Comparison of ENCODE assay signal across 1 cellular context in the genomic region with DNA sequence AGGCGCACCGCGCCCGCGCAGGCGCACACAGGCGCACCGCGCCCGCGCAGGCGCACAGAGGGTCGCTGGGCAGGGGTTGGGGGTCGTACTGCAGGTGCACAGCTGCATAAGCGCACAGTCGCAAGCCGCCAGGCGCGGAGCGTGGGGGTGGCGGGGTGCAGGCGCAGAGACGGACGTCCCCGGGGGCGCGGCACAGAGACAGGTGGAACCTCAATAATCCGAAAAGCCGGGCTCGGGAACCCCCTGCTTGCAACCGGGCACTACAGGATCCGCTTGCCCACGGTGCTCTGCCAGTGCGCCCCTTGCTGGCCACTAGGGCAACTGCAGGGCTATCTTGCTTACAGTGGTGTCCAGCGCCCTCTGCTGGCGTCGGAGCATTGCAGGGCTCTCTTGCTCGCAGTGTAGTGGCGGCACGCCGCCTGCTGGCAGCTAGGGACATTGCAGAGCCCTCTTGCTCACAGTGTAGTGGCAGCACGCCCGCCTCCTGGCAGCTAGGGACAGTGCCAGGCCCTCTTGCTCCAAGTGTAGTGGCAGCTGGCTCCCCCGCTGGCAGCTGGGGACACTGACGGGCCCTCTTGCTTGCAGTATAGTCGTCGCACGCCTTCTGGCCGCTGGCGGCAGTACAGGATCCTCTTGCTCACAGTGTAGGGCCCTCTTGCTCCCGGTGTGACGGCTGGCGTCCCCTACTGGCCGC.
TF ChIP-seq lines count a peak whose summit lies in the region.

No MANE protein-coding gene starts in this region.

TF ChIP-seq in HepG2, 621 proteins besides CTCF, POLR2A, EP300 and RAD21 (continued from another document and continues in another):
- no peak for TF ChIP-seq SNRNP70 (IDR thresholded peaks at IDR 0.05; ENCODE audit: low read depth, low read length)
- TF ChIP-seq ZMYM4 (CRISPR knock-in tag; IDR thresholded peaks at IDR 0.05), result peak; percentile 26; the same call in 1 of the 2 replicates
- TF ChIP-seq, protein P1, sequence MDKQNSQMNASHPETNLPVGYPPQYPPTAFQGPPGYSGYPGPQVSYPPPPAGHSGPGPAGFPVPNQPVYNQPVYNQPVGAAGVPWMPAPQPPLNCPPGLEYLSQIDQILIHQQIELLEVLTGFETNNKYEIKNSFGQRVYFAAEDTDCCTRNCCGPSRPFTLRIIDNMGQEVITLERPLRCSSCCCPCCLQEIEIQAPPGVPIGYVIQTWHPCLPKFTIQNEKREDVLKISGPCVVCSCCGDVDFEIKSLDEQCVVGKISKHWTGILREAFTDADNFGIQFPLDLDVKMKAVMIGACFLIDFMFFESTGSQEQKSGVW (CRISPR knock-in tag; IDR thresholded peaks at IDR 0.05; ENCODE audit: borderline replicate concordance), result no peak
- TF ChIP-seq NONO (IDR thresholded peaks at IDR 0.05), result no peak
- TF ChIP-seq NONO (CRISPR knock-in tag; conservative IDR thresholded peaks at IDR 0.05), result 0 out of 2 replicates have a peak, but pooled peaks have one; percentile 14
- peak; percentile 81; the same call in 1 of the 2 replicates for TF ChIP-seq SETDB1 (CRISPR knock-in tag; IDR thresholded peaks at IDR 0.05; ENCODE audit: borderline replicate concordance)
- TF ChIP-seq ZNF354B (CRISPR knock-in tag; IDR thresholded peaks at IDR 0.05), result no peak
- TF ChIP-seq HNRNPL (IDR thresholded peaks at IDR 0.05; ENCODE audit: low read depth, low read length), result peak; percentile 87
- no peak for TF ChIP-seq ZNF543 (CRISPR knock-in tag; IDR thresholded peaks at IDR 0.05)
- TF ChIP-seq, protein P2, sequence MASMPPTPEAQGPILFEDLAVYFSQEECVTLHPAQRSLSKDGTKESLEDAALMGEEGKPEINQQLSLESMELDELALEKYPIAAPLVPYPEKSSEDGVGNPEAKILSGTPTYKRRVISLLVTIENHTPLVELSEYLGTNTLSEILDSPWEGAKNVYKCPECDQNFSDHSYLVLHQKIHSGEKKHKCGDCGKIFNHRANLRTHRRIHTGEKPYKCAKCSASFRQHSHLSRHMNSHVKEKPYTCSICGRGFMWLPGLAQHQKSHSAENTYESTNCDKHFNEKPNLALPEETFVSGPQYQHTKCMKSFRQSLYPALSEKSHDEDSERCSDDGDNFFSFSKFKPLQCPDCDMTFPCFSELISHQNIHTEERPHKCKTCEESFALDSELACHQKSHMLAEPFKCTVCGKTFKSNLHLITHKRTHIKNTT (CRISPR knock-in tag; IDR thresholded peaks at IDR 0.05), result no peak
- peak; percentile 65; the same call in 1 of the 2 replicates for TF ChIP-seq RXRA (CRISPR knock-in tag; IDR thresholded peaks at IDR 0.05)
- TF ChIP-seq, protein P3, sequence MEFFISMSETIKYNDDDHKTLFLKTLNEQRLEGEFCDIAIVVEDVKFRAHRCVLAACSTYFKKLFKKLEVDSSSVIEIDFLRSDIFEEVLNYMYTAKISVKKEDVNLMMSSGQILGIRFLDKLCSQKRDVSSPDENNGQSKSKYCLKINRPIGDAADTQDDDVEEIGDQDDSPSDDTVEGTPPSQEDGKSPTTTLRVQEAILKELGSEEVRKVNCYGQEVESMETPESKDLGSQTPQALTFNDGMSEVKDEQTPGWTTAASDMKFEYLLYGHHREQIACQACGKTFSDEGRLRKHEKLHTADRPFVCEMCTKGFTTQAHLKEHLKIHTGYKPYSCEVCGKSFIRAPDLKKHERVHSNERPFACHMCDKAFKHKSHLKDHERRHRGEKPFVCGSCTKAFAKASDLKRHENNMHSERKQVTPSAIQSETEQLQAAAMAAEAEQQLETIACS (CRISPR knock-in tag; IDR thresholded peaks at IDR 0.05), result no peak
- peak; percentile 62 for TF ChIP-seq PTBP1 (IDR thresholded peaks at IDR 0.05; ENCODE audit: low read depth, low read length, poor library complexity, severe bottlenecking)
- peak; percentile 22; the same call in 1 of the 2 replicates for TF ChIP-seq KDM2A (CRISPR knock-in tag; IDR thresholded peaks at IDR 0.05; ENCODE audit: borderline replicate concordance, low read depth)
- TF ChIP-seq GLI4 (CRISPR knock-in tag; IDR thresholded peaks at IDR 0.05; ENCODE audit: borderline replicate concordance), result no peak
- TF ChIP-seq ZNF224 (CRISPR knock-in tag; IDR thresholded peaks at IDR 0.05), result no peak
- TF ChIP-seq, protein P4, sequence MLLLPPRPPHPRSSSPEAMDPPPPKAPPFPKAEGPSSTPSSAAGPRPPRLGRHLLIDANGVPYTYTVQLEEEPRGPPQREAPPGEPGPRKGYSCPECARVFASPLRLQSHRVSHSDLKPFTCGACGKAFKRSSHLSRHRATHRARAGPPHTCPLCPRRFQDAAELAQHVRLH (CRISPR knock-in tag; IDR thresholded peaks at IDR 0.05; ENCODE audit: borderline replicate concordance, low read depth), result peak; percentile 31; the same call in 1 of the 2 replicates
- no peak for TF ChIP-seq GTF2F1 (IDR thresholded peaks at IDR 0.05; ENCODE audit: low read length)
- TF ChIP-seq, protein P5, sequence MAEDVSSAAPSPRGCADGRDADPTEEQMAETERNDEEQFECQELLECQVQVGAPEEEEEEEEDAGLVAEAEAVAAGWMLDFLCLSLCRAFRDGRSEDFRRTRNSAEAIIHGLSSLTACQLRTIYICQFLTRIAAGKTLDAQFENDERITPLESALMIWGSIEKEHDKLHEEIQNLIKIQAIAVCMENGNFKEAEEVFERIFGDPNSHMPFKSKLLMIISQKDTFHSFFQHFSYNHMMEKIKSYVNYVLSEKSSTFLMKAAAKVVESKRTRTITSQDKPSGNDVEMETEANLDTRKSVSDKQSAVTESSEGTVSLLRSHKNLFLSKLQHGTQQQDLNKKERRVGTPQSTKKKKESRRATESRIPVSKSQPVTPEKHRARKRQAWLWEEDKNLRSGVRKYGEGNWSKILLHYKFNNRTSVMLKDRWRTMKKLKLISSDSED (CRISPR knock-in tag; IDR thresholded peaks at IDR 0.05), result peak; percentile 100
- no peak for TF ChIP-seq TGIF2 (CRISPR knock-in tag; IDR thresholded peaks at IDR 0.05)
- no peak for TF ChIP-seq HDAC1 (CRISPR knock-in tag; IDR thresholded peaks at IDR 0.05)
- TF ChIP-seq ZNF780A (CRISPR knock-in tag; IDR thresholded peaks at IDR 0.05), result 0 out of 2 replicates have a peak, but pooled peaks have one; percentile 34
- TF ChIP-seq, protein P6, sequence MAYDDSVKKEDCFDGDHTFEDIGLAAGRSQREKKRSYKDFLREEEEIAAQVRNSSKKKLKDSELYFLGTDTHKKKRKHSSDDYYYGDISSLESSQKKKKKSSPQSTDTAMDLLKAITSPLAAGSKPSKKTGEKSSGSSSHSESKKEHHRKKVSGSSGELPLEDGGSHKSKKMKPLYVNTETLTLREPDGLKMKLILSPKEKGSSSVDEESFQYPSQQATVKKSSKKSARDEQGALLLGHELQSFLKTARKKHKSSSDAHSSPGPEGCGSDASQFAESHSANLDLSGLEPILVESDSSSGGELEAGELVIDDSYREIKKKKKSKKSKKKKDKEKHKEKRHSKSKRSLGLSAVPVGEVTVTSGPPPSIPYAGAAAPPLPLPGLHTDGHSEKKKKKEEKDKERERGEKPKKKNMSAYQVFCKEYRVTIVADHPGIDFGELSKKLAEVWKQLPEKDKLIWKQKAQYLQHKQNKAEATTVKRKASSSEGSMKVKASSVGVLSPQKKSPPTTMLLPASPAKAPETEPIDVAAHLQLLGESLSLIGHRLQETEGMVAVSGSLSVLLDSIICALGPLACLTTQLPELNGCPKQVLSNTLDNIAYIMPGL (CRISPR knock-in tag; IDR thresholded peaks at IDR 0.05; ENCODE audit: borderline replicate concordance in 1 of 2, low read depth in 1 of 2), result peak; percentile 38 to 80; a peak in 3 of 4 replicates
- TF ChIP-seq ZNF552 (CRISPR knock-in tag; IDR thresholded peaks at IDR 0.05; ENCODE audit: borderline replicate concordance), result 0 out of 2 replicates have a peak, but pooled peaks have one; percentile 54
- TF ChIP-seq PLRG1 (conservative IDR thresholded peaks at IDR 0.05), result no peak
- TF ChIP-seq, protein P7, sequence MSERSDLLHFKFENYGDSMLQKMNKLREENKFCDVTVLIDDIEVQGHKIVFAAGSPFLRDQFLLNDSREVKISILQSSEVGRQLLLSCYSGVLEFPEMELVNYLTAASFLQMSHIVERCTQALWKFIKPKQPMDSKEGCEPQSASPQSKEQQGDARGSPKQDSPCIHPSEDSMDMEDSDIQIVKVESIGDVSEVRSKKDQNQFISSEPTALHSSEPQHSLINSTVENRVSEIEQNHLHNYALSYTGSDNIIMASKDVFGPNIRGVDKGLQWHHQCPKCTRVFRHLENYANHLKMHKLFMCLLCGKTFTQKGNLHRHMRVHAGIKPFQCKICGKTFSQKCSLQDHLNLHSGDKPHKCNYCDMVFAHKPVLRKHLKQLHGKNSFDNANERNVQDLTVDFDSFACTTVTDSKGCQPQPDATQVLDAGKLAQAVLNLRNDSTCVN (CRISPR knock-in tag; IDR thresholded peaks at IDR 0.05; ENCODE audit: borderline replicate concordance), result no peak
- TF ChIP-seq ZMYM2 (CRISPR knock-in tag; IDR thresholded peaks at IDR 0.05), result 0 out of 2 replicates have a peak, but pooled peaks have one; percentile 32
- TF ChIP-seq ZNF768 (CRISPR knock-in tag; IDR thresholded peaks at IDR 0.05), result peak; percentile 43; the same call in 1 of the 2 replicates
- TF ChIP-seq FOXA1 (IDR thresholded peaks at IDR 0.05), result no peak
- TF ChIP-seq FOXA1 (CRISPR knock-in tag; IDR thresholded peaks at IDR 0.05), result peak; percentile 14; the same call in 1 of the 2 replicates
- TF ChIP-seq MBNL3 (CRISPR knock-in tag; conservative IDR thresholded peaks at IDR 0.05), result no peak
- TF ChIP-seq, protein P8, sequence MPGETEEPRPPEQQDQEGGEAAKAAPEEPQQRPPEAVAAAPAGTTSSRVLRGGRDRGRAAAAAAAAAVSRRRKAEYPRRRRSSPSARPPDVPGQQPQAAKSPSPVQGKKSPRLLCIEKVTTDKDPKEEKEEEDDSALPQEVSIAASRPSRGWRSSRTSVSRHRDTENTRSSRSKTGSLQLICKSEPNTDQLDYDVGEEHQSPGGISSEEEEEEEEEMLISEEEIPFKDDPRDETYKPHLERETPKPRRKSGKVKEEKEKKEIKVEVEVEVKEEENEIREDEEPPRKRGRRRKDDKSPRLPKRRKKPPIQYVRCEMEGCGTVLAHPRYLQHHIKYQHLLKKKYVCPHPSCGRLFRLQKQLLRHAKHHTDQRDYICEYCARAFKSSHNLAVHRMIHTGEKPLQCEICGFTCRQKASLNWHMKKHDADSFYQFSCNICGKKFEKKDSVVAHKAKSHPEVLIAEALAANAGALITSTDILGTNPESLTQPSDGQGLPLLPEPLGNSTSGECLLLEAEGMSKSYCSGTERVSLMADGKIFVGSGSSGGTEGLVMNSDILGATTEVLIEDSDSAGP (CRISPR knock-in tag; IDR thresholded peaks at IDR 0.05; ENCODE audit: borderline replicate concordance), result peak; percentile 50; the same call in 1 of the 2 replicates
- TF ChIP-seq DNMT1 (CRISPR knock-in tag; IDR thresholded peaks at IDR 0.05), result 0 out of 2 replicates have a peak, but pooled peaks have one; percentile 52
- peak; percentile 14; the same call in 1 of the 2 replicates for TF ChIP-seq SMC3 (IDR thresholded peaks at IDR 0.05; ENCODE audit: low read length)
- no peak for TF ChIP-seq ZNF501 (CRISPR knock-in tag; IDR thresholded peaks at IDR 0.05)
- TF ChIP-seq NBN (conservative IDR thresholded peaks at IDR 0.05), result peak; percentile 95; the same call in 1 of the 2 replicates
- TF ChIP-seq HHEX (CRISPR knock-in tag; IDR thresholded peaks at IDR 0.05), result no peak
- no peak for TF ChIP-seq SAFB2 (CRISPR knock-in tag; IDR thresholded peaks at IDR 0.05; ENCODE audit: borderline replicate concordance, low read depth)
- TF ChIP-seq PHF5A (CRISPR knock-in tag; IDR thresholded peaks at IDR 0.05; ENCODE audit: low read depth, unreplicated experiment), result no peak
- TF ChIP-seq ZNF776 (CRISPR knock-in tag; IDR thresholded peaks at IDR 0.05), result no peak
- TF ChIP-seq, protein P9, sequence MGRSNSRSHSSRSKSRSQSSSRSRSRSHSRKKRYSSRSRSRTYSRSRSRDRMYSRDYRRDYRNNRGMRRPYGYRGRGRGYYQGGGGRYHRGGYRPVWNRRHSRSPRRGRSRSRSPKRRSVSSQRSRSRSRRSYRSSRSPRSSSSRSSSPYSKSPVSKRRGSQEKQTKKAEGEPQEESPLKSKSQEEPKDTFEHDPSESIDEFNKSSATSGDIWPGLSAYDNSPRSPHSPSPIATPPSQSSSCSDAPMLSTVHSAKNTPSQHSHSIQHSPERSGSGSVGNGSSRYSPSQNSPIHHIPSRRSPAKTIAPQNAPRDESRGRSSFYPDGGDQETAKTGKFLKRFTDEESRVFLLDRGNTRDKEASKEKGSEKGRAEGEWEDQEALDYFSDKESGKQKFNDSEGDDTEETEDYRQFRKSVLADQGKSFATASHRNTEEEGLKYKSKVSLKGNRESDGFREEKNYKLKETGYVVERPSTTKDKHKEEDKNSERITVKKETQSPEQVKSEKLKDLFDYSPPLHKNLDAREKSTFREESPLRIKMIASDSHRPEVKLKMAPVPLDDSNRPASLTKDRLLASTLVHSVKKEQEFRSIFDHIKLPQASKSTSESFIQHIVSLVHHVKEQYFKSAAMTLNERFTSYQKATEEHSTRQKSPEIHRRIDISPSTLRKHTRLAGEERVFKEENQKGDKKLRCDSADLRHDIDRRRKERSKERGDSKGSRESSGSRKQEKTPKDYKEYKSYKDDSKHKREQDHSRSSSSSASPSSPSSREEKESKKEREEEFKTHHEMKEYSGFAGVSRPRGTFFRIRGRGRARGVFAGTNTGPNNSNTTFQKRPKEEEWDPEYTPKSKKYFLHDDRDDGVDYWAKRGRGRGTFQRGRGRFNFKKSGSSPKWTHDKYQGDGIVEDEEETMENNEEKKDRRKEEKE (IDR thresholded peaks at IDR 0.05), result no peak
- TF ChIP-seq, protein P10, sequence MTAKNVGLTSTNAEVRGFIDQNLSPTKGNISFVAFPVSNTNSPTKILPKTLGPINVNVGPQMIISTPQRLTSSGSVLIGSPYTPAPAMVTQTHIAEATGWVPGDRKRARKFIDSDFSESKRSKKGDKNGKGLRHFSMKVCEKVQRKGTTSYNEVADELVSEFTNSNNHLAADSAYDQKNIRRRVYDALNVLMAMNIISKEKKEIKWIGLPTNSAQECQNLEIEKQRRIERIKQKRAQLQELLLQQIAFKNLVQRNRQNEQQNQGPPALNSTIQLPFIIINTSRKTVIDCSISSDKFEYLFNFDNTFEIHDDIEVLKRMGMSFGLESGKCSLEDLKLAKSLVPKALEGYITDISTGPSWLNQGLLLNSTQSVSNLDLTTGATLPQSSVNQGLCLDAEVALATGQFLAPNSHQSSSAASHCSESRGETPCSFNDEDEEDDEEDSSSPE (CRISPR knock-in tag; IDR thresholded peaks at IDR 0.05), result no peak
- no peak for TF ChIP-seq CHCHD3 (CRISPR knock-in tag; IDR thresholded peaks at IDR 0.05)
- TF ChIP-seq ATF7 (IDR thresholded peaks at IDR 0.05), result no peak
- TF ChIP-seq ATF7 (CRISPR knock-in tag; IDR thresholded peaks at IDR 0.05), result no peak
- no peak for TF ChIP-seq ZC3H13 (CRISPR knock-in tag; IDR thresholded peaks at IDR 0.05)
- TF ChIP-seq RBM39 (IDR thresholded peaks at IDR 0.05; ENCODE audit: low read depth, low read length, poor library complexity, severe bottlenecking), result peak; percentile 67
- no peak for TF ChIP-seq PAF1 (CRISPR knock-in tag; IDR thresholded peaks at IDR 0.05)
- no peak for TF ChIP-seq SNAI1 (CRISPR knock-in tag; IDR thresholded peaks at IDR 0.05; ENCODE audit: borderline replicate concordance)
- 0 out of 2 replicates have a peak, but pooled peaks have one; percentile 20 for TF ChIP-seq POGZ (CRISPR knock-in tag; IDR thresholded peaks at IDR 0.05)
- no peak for TF ChIP-seq NFE2L2 (IDR thresholded peaks at IDR 0.05; ENCODE audit: low read length)
- peak; percentile 34; the same call in 1 of the 2 replicates for TF ChIP-seq SP4 (CRISPR knock-in tag; IDR thresholded peaks at IDR 0.05)
- TF ChIP-seq, protein P11, sequence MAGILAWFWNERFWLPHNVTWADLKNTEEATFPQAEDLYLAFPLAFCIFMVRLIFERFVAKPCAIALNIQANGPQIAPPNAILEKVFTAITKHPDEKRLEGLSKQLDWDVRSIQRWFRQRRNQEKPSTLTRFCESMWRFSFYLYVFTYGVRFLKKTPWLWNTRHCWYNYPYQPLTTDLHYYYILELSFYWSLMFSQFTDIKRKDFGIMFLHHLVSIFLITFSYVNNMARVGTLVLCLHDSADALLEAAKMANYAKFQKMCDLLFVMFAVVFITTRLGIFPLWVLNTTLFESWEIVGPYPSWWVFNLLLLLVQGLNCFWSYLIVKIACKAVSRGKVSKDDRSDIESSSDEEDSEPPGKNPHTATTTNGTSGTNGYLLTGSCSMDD (CRISPR knock-in tag; IDR thresholded peaks at IDR 0.05), result no peak
